In genomic region chr20:25622049-25622448, GRCh38 we compare ENCODE assay signal across 12 cellular contexts. TPM values are rescaled to one million over a fixed set of nuclear protein-coding genes. Genes with fewer than 3 reads are reported as not detected.
DNase-seq lines count a peak whose midpoint lies in the region; ATAC-seq, FAIRE-seq and TF ChIP-seq lines count a peak whose summit lies in the region.
"Had no signal": no experiment of that assay in that cellular context is flagged by ENCODE, and none has a peak within 500 bp of the region (broad histone marks: within the 10 kb centered on the region; RNA-seq: fewer than 3 reads in every experiment).

No MANE protein-coding gene starts in this region.

- no TSS peak for BruUV-seq in K562 (replicated peaks; lab: Mats Ljungman, UMichigan)

- TF ChIP-seq RAD21 in K562 (CRISPR knock-in tag; conservative IDR thresholded peaks at IDR 0.05 in 1 of 2, IDR thresholded peaks at IDR 0.05 in 1 of 2) = no peak

- H3K27me3 Mint-ChIP-seq in CD8-positive, alpha-beta T cell (ENCODE audit: low read depth) = no peaks in the 10 kb centered on the region
- H3K27me3 Mint-ChIP-seq in naive thymus-derived CD4-positive, alpha-beta T cell = peaks cover 0 to 3% (median 0%) of the 10 kb centered on the region in 5 donors

- no peak overlapping the region for H3K4me3 ChIP-seq in CD8-positive, alpha-beta T cell (ENCODE audit: low read depth, low read length)
- H3K4me3 ChIP-seq in LNCaP clone FGC (ENCODE audit: low read depth, low read length) (peak overlapping the region; percentile 87), K562 (peak overlapping the region; percentile 59; the same call in 1 of the 2 replicates)
- H3K4me3 ChIP-seq in naive thymus-derived CD4-positive, alpha-beta T cell (ENCODE audit: low read length) = no peak overlapping the region

- H2AFZ ChIP-seq in K562 (ENCODE audit: low read depth, low read length) = no peak overlapping the region

- POLR2A ChIA-PET in CD8-positive, alpha-beta T cell (lab: Charles Lee) = no interaction called here
- POLR2A ChIA-PET in K562 (lab: Yijun Ruan, JAX) = no interaction called here
- POLR2A ChIA-PET in naive thymus-derived CD4-positive, alpha-beta T cell (lab: Charles Lee) = interaction anchor here (0.6 kb wide), 1 partner anchor 89 kb away, joined by 3 read pairs; no protein-coding TSS in a partner anchor

- no peaks in the 10 kb centered on the region for H3K27me3 ChIP-seq in CD8-positive, alpha-beta T cell (ENCODE audit: insufficient read depth, low read length)
- H3K27me3 ChIP-seq in K562 (ENCODE audit: control insufficient read depth in 2 of 2, insufficient read depth in 2 of 2, low read length in 2 of 2) = no peaks in the 10 kb centered on the region
- H3K27me3 ChIP-seq in naive thymus-derived CD4-positive, alpha-beta T cell (ENCODE audit: control insufficient read depth in 2 of 2, insufficient read depth in 2 of 2, low read length in 2 of 2) = no peaks in the 10 kb centered on the region
- H3K27me3 ChIP-seq: pancreas had no signal

- peak overlapping the region; percentile 82 to 91; a peak in 3 of 4 replicates for H3K9ac ChIP-seq in K562 (ENCODE audit: insufficient read depth in 1 of 2, low read depth in 2 of 2, low read length in 2 of 2)

- 33% methylated on average over 6 of the region's 6 CpGs for WGBS in K562 (ENCODE audit: insufficient coverage, low coverage, missing lambda C conversion rate)

- DNase-seq in CD8-positive, alpha-beta T cell = no peak
- DNase-seq in LNCaP clone FGC (ENCODE audit: low read depth) (no peak), K562 (ENCODE audit: extremely low read depth in 1 of 4, low spot score in 3 of 4) (no peak), frontal cortex (ENCODE audit: low spot score in 2 of 2) (no peak), DMS114 treated with DMSO at 0.1 percent for 48 hours (lab: John Stamatoyannopoulos, UW; ENCODE audit: unreplicated experiment) (no peak), cerebellar cortex (ENCODE audit: low spot score) (no peak)
- no peak for DNase-seq in naive thymus-derived CD4-positive, alpha-beta T cell
- DNase-seq: NCI-H446, pancreas had no signal

- no peak for ATAC-seq in CD8-positive, alpha-beta T cell
- no peak for ATAC-seq in K562
- no peak for ATAC-seq in naive thymus-derived CD4-positive, alpha-beta T cell
- no peak for ATAC-seq in GM19452 (IDR thresholded peaks at IDR 0.05; ENCODE audit: unreplicated experiment)
- ATAC-seq: pancreas had no signal

- H3K36me3 Mint-ChIP-seq in CD8-positive, alpha-beta T cell = peaks cover 7% of the 10 kb centered on the region
- peaks cover 0 to 11% (median 0%) of the 10 kb centered on the region in 5 donors for H3K36me3 Mint-ChIP-seq in naive thymus-derived CD4-positive, alpha-beta T cell

- H3K4me3 Mint-ChIP-seq in CD8-positive, alpha-beta T cell = peak overlapping the region; percentile 96
- H3K4me3 Mint-ChIP-seq in naive thymus-derived CD4-positive, alpha-beta T cell = peak overlapping the region; percentile 86 to 96 (median 94)

- TF ChIP-seq POLR2A in K562 (conservative IDR thresholded peaks at IDR 0.05) = no peak

- H3K36me3 ChIP-seq in CD8-positive, alpha-beta T cell (ENCODE audit: insufficient read depth, low read length) = no peaks in the 10 kb centered on the region
- peaks cover 13% of the 10 kb centered on the region; the same call in 2 of the 3 replicates for H3K36me3 ChIP-seq in K562 (ENCODE audit: control insufficient read depth, insufficient read depth, low read length)
- H3K36me3 ChIP-seq in naive thymus-derived CD4-positive, alpha-beta T cell (ENCODE audit: control insufficient read depth in 2 of 3, insufficient read depth in 3 of 3, low read length in 3 of 3) = peaks cover 0 to 10% (median 0%) of the 10 kb centered on the region in 3 experiments
- H3K36me3 ChIP-seq: pancreas had no signal

- no peak for FAIRE-seq in K562 (lab: Jason Lieb, UNC)
- FAIRE-seq in frontal cortex (lab: Jason Lieb, UNC) = no peak
- FAIRE-seq: G401.6, pancreas, TTC549 had no signal

- CTCF ChIA-PET in CD8-positive, alpha-beta T cell (lab: Charles Lee) = no interaction called here
- CTCF ChIA-PET in K562 (lab: Yijun Ruan, JAX; ENCODE audit: low intra/inter-chr PET ratio) = no interaction called here
- CTCF ChIA-PET in naive thymus-derived CD4-positive, alpha-beta T cell (lab: Charles Lee) = no interaction called here

- intact Hi-C loops in CD8-positive, alpha-beta T cell (cut with DNase I, micrococcal nuclease) = loop anchor here (2.0 to 10.0 kb wide), 4 partner anchors 75 to 367 kb away; partner anchors contain the start of genes ABHD12 (in 2 of the 2) and ZNF337 (in 1 of the 2)
- intact Hi-C loops in K562 (cut with micrococcal nuclease) = loop anchor here (5.0 kb wide), 1 partner anchor 75 kb away; the partner anchor contains the start of gene ZNF337
- intact Hi-C loops in naive thymus-derived CD4-positive, alpha-beta T cell (cut with micrococcal nuclease) = loop anchor here (2.0 to 10.0 kb wide), 8 partner anchors 130 to 629 kb away; partner anchors contain the start of genes ACSS1 (in 2 of the 2), APMAP (in 2 of the 2), PYGB (in 2 of the 2) and ABHD12 (in 1 of the 2)

- peaks cover 77% of the 10 kb centered on the region for H3K79me2 ChIP-seq in K562 (ENCODE audit: control insufficient read depth, insufficient read depth, low read length)

- H3K27ac Mint-ChIP-seq in CD8-positive, alpha-beta T cell = no peak overlapping the region
- peak overlapping the region in 3 of 9 donors; percentile 32 to 81 (median 51) for H3K27ac Mint-ChIP-seq in naive thymus-derived CD4-positive, alpha-beta T cell

- no peak for TF ChIP-seq EP300 in K562 (IDR thresholded peaks at IDR 0.05; ENCODE audit: low read length)

- no peak overlapping the region for H3K27ac ChIP-seq in CD8-positive, alpha-beta T cell (ENCODE audit: low read depth, low read length)
- no peak overlapping the region; the same call in 2 of the 3 replicates for H3K27ac ChIP-seq in K562 (ENCODE audit: extremely low read depth, low read depth, low read length)
- no peak overlapping the region for H3K27ac ChIP-seq in naive thymus-derived CD4-positive, alpha-beta T cell (ENCODE audit: low read depth, low read length)

- no peaks in the 10 kb centered on the region for H3K9me1 ChIP-seq in K562 (ENCODE audit: control insufficient read depth, insufficient read depth, low read length)

- no peak for TF ChIP-seq CTCF in CD8-positive, alpha-beta T cell (IDR thresholded peaks at IDR 0.05)
- TF ChIP-seq CTCF in LNCaP clone FGC (IDR thresholded peaks at IDR 0.05; ENCODE audit: control insufficient read depth, extremely low read depth, insufficient read depth) (no peak), K562 (IDR thresholded peaks at IDR 0.05 in 2 of 3, conservative IDR thresholded peaks at IDR 0.05 in 1 of 3; ENCODE audit: insufficient read depth in 2 of 3, low read depth in 1 of 3, low read length in 3 of 3) (no peak)

- H4K20me1 ChIP-seq in K562 (replicated peaks; ENCODE audit: control insufficient read depth, insufficient read depth, low read length) = no peaks in the 10 kb centered on the region

- H3K4me2 ChIP-seq in K562 (ENCODE audit: insufficient read depth, low read length) = peak overlapping the region; percentile 90

- no peaks in the 10 kb centered on the region for H3K9me3 Mint-ChIP-seq in CD8-positive, alpha-beta T cell
- H3K9me3 Mint-ChIP-seq in naive thymus-derived CD4-positive, alpha-beta T cell = peaks cover 0 to 5% (median 1%) of the 10 kb centered on the region in 11 donors

- in situ Hi-C loops in K562 (cut with MboI) = no loop called here

- H3K4me1 Mint-ChIP-seq in CD8-positive, alpha-beta T cell (ENCODE audit: low read depth) = peaks cover 20% of the 10 kb centered on the region
- H3K4me1 Mint-ChIP-seq in naive thymus-derived CD4-positive, alpha-beta T cell = peaks cover 14 to 34% (median 21%) of the 10 kb centered on the region in 7 donors

- no peaks in the 10 kb centered on the region for H3K9me3 ChIP-seq in CD8-positive, alpha-beta T cell (ENCODE audit: low read length)
- H3K9me3 ChIP-seq in K562 (replicated peaks; ENCODE audit: control insufficient read depth, insufficient read depth, low read depth, low read length) = no peaks in the 10 kb centered on the region
- no peaks in the 10 kb centered on the region for H3K9me3 ChIP-seq in naive thymus-derived CD4-positive, alpha-beta T cell (ENCODE audit: control insufficient read depth in 2 of 3, low read length in 3 of 3)
- H3K9me3 ChIP-seq: pancreas had no signal

- peaks cover 11% of the 10 kb centered on the region for H3K4me1 ChIP-seq in CD8-positive, alpha-beta T cell (ENCODE audit: insufficient read depth, low read length)
- peaks cover 8 to 21% of the 10 kb centered on the region in 2 experiments; a peak in 4 of 5 replicates for H3K4me1 ChIP-seq in K562 (replicated peaks in 1 of 2; ENCODE audit: control insufficient read depth in 2 of 2, insufficient read depth in 2 of 2, low read length in 2 of 2)
- peaks cover 0 to 12% of the 10 kb centered on the region in 2 donors for H3K4me1 ChIP-seq in naive thymus-derived CD4-positive, alpha-beta T cell (ENCODE audit: control insufficient read depth in 2 of 2, insufficient read depth in 2 of 2, low read length in 2 of 2)

RNA-seq across cellular contexts. Expression of gene NANP, which starts 1.8 kb away (rescaled TPM):
- total RNA-seq in CD8-positive, alpha-beta T cell = 1 to 10 TPM; 2.0 to 2.2 TPM
- 5.0 and 11.2 TPM in 2 replicates for total RNA-seq in K562 (2011; cell fraction: chromatin; rRNA removed; ENCODE audit: low replicate concordance)
- 4.0 and 5.0 TPM in 2 replicates for total RNA-seq in K562 (2011; cell fraction: nucleolus; rRNA removed)
- total RNA-seq in K562 (2011; cell fraction: nucleoplasm; rRNA removed) = 7.5 and 10.3 TPM in 2 replicates
- total RNA-seq in K562 (2014; rRNA removed) (5.4 TPM in 2 replicates), K562 (2014; rRNA removed; fragmentation: Illumina TruSeq; extraction: Trizol) (6.9 and 7.9 TPM in 2 replicates), K562 (2015; rRNA removed; fragmentation: Illumina TruSeq; extraction: Trizol) (5.7 and 6.3 TPM in 2 replicates), K562 (2021) (5.7 and 6.0 TPM in 2 replicates), frontal cortex (6.5 TPM)
- polyA plus RNA-seq in K562 (2011; rRNA removed) (7.1 and 8.2 TPM in 2 replicates), K562 (2014; fragmentation: Illumina TruSeq; extraction: Trizol) (7.3 and 8.4 TPM in 2 replicates), K562 (2014; fragmentation: Nextera tagmentation; extraction: Ambion mirVana) (1 to 10 TPM; 6.9 to 7.9 TPM), K562 (2014; rRNA removed) (5.4 and 7.5 TPM in 2 replicates)
- 3.5 and 6.0 TPM in 2 replicates for polyA plus RNA-seq in K562 (2011; cell fraction: cytosol; rRNA removed)
- 2.1 and 3.2 TPM in 2 replicates for polyA plus RNA-seq in K562 (2011; cell fraction: nucleus; rRNA removed)
- 4.0 and 4.6 TPM in 2 replicates for polyA plus RNA-seq in K562 (2012)
- polyA minus RNA-seq in K562 (2011; rRNA and poly(A)+ RNA removed) = 7.7 and 8.1 TPM in 2 replicates
- polyA minus RNA-seq in K562 (2011; cell fraction: cytosol; rRNA and poly(A)+ RNA removed) = 2.6 and 3.9 TPM in 2 replicates
- polyA minus RNA-seq in K562 (2011; cell fraction: nucleus; rRNA and poly(A)+ RNA removed) = 2.0 and 3.4 TPM in 2 replicates
- total RNA-seq in naive thymus-derived CD4-positive, alpha-beta T cell = 1 to 10 TPM; 1.0 to 7.0 (median 1.9) TPM
- under 1 TPM; 0.75 to 0.77 TPM for polyA plus RNA-seq in naive thymus-derived CD4-positive, alpha-beta T cell

RNA-seq across cellular contexts. Expression of gene NINL, which starts 36.7 kb away (rescaled TPM):
- total RNA-seq in CD8-positive, alpha-beta T cell = 1 to 10 TPM in 1 of 2 experiments, under 1 TPM in 1; 0.89 to 1.5 TPM
- total RNA-seq in K562 (2011; cell fraction: chromatin; rRNA removed; ENCODE audit: low replicate concordance) = 0.49 TPM in 1 of 2 replicates, not detected in the other
- total RNA-seq in K562 (2011; cell fraction: nucleolus; rRNA removed) = 0.26 and 0.33 TPM in 2 replicates
- 0.23 TPM in 1 of 2 replicates, not detected in the other for total RNA-seq in K562 (2011; cell fraction: nucleoplasm; rRNA removed)
- not detected in 2 replicates for total RNA-seq in K562 (2014; rRNA removed)
- total RNA-seq in K562 (2014; rRNA removed; fragmentation: Illumina TruSeq; extraction: Trizol) = not detected in 2 replicates
- total RNA-seq in K562 (2015; rRNA removed; fragmentation: Illumina TruSeq; extraction: Trizol) = 0.15 and 0.22 TPM in 2 replicates
- 0.04 and 0.11 TPM in 2 replicates for total RNA-seq in K562 (2021)
- 0.03 and 0.06 TPM in 2 replicates for polyA plus RNA-seq in K562 (2011; rRNA removed)
- 0.01 TPM in 2 replicates for polyA plus RNA-seq in K562 (2011; cell fraction: cytosol; rRNA removed)
- polyA plus RNA-seq in K562 (2011; cell fraction: nucleus; rRNA removed) = 0.17 and 0.22 TPM in 2 replicates
- 0.05 and 0.10 TPM in 2 replicates for polyA plus RNA-seq in K562 (2012)
- polyA plus RNA-seq in K562 (2014; fragmentation: Illumina TruSeq; extraction: Trizol) = 0.03 TPM in 1 of 2 replicates, not detected in the other
- polyA plus RNA-seq in K562 (2014; fragmentation: Nextera tagmentation; extraction: Ambion mirVana) = not detected
- not detected in 2 replicates for polyA plus RNA-seq in K562 (2014; rRNA removed)
- 0.21 TPM in 1 of 2 replicates, not detected in the other for polyA minus RNA-seq in K562 (2011; rRNA and poly(A)+ RNA removed)
- not detected in 2 replicates for polyA minus RNA-seq in K562 (2011; cell fraction: cytosol; rRNA and poly(A)+ RNA removed)
- under 0.01 and 0.44 TPM in 2 replicates for polyA minus RNA-seq in K562 (2011; cell fraction: nucleus; rRNA and poly(A)+ RNA removed)
- total RNA-seq in naive thymus-derived CD4-positive, alpha-beta T cell = 1 to 10 TPM; 1.4 to 4.2 (median 3.0) TPM
- polyA plus RNA-seq in naive thymus-derived CD4-positive, alpha-beta T cell = 1 to 10 TPM in 1 of 2 donors, under 1 TPM in 1; 0.31 to 1.1 TPM
- total RNA-seq in frontal cortex = 20.0 TPM

Comparison
In these comparisons a context has a peak if more than half of its experiments do, and no peak if none do; other contexts are left out.
1. H3K4me3 ChIP-seq: peak in LNCaP clone FGC (single experiment) and K562 (single experiment); none in CD8-positive, alpha-beta T cell (single experiment) and naive thymus-derived CD4-positive, alpha-beta T cell (single experiment).